ENCODE assay signal across 16 cellular contexts in genomic region chr3:29582310-29582709, GRCh38.
DNase-seq lines count a peak whose midpoint lies in the region; ATAC-seq and TF ChIP-seq lines count a peak whose summit lies in the region.
"Had no signal": no experiment of that assay in that cellular context is flagged by ENCODE, and none has a peak within 500 bp of the region (broad histone marks: within the 10 kb centered on the region; RNA-seq: fewer than 3 reads in every experiment).

No MANE protein-coding gene starts in this region.

- H3K27me3 ChIP-seq in heart left ventricle, result no peaks in the 10 kb centered on the region
- H3K27me3 ChIP-seq in smooth muscle cell (ENCODE audit: low read depth), result no peaks in the 10 kb centered on the region

- TF ChIP-seq CTCF in heart left ventricle (IDR thresholded peaks at IDR 0.05) (no peak), smooth muscle cell (IDR thresholded peaks at IDR 0.05; ENCODE audit: borderline replicate concordance, insufficient read depth, poor library complexity, severe bottlenecking) (no peak)

- peaks cover 18% of the 10 kb centered on the region for H3F3A ChIP-seq in smooth muscle cell (ENCODE audit: low read depth)

- H3K9ac ChIP-seq in smooth muscle cell (ENCODE audit: low read depth), result no peak overlapping the region

- no peak for DNase-seq in Right ventricle myocardium superior
- DNase-seq in heart left ventricle, result no peak
- peak; percentile 5 for DNase-seq in NCI-H69 (lab: John Stamatoyannopoulos, UW)
- peak; percentile 31 for DNase-seq in globus pallidus (ENCODE audit: low spot score)
- DNase-seq in smooth muscle cell (lab: John Stamatoyannopoulos, UW; ENCODE audit: unreplicated experiment), result no peak
- no peak for DNase-seq in SIG-M5 (lab: John Stamatoyannopoulos, UW)
- no peak for DNase-seq in SHP77 treated with DMSO at 0.1 percent for 48 hours (lab: John Stamatoyannopoulos, UW)
- DNase-seq in activated CD4-positive, alpha-beta T cell treated with anti-CD3 and anti-CD28 coated beads for 1 hour, result no peak
- DNase-seq: AML-193; CD4-positive, CD25-positive, alpha-beta regulatory T cell; DND-41; GF-D8; MV-4-11; NCI-H1436 treated with DMSO at 0.1 percent for 48 hours; NCI-H510A; PC-3 had no signal

- no peaks in the 10 kb centered on the region for H3K36me3 ChIP-seq in heart left ventricle
- H3K36me3 ChIP-seq in smooth muscle cell (ENCODE audit: low read depth), result no peaks in the 10 kb centered on the region

- intact Hi-C loops in Right ventricle myocardium superior (cut with DNase I), result no loop called here
- intact Hi-C loops in heart left ventricle (cut with DNase I), result no loop called here

- peaks cover 0 to 35% (median under 1%) of the 10 kb centered on the region in 12 donors for H3K4me1 ChIP-seq in heart left ventricle
- peaks cover 21% of the 10 kb centered on the region for H3K4me1 ChIP-seq in smooth muscle cell (ENCODE audit: low read depth)

- 78 to 84% (median 78%) methylated on average over 3 of the region's 3 CpGs for WGBS in heart left ventricle, 4 donors
- 70% methylated on average over 3 of the region's 3 CpGs for WGBS in smooth muscle cell (ENCODE audit: low lambda C conversion rate)

- H3K79me2 ChIP-seq in smooth muscle cell (ENCODE audit: low read depth), result peaks cover 35% of the 10 kb centered on the region

- H3K9me3 ChIP-seq in heart left ventricle (no peaks in the 10 kb centered on the region), smooth muscle cell (replicated peaks; ENCODE audit: low read depth) (no peaks in the 10 kb centered on the region)

- H2AFZ ChIP-seq in smooth muscle cell (ENCODE audit: low read depth), result no peak overlapping the region

- peak overlapping the region; percentile 30 for H3K4me2 ChIP-seq in smooth muscle cell

- H3K27ac ChIP-seq in heart left ventricle (no peak overlapping the region), smooth muscle cell (ENCODE audit: low read depth) (peak overlapping the region; percentile 60)

- ATAC-seq in Right ventricle myocardium superior (ENCODE audit: poor library complexity) (peak; percentile 28), heart left ventricle (no peak)

- H4K20me1 ChIP-seq in smooth muscle cell (ENCODE audit: low read depth), result no peaks in the 10 kb centered on the region

- H3K4me3 ChIP-seq in heart left ventricle (no peak overlapping the region), smooth muscle cell (no peak overlapping the region)

- TF ChIP-seq POLR2A in heart left ventricle (IDR thresholded peaks at IDR 0.05), result no peak

Comparison
In these comparisons a context has a peak if more than half of its experiments do, and no peak if none do; other contexts are left out.
1. DNase-seq: peak in NCI-H69 (single experiment) and globus pallidus (single experiment); none in Right ventricle myocardium superior (single experiment), heart left ventricle (0 of 5), smooth muscle cell (single experiment), SIG-M5 (single experiment), SHP77 treated with DMSO at 0.1 percent for 48 hours (single experiment) and activated CD4-positive, alpha-beta T cell treated with anti-CD3 and anti-CD28 coated beads for 1 hour (single experiment).